Comparison of ENCODE assay signal across 1 cellular context in genomic region chr3:126208618-126209256, GRCh38.
A peak's percentile ranks its signal among the peaks of the same experiment; 100 is the strongest.
TF ChIP-seq lines count a peak whose summit lies in the region.

No MANE protein-coding gene starts in this region.

TF ChIP-seq in HepG2, 621 proteins besides CTCF, POLR2A, EP300 and RAD21:
- TF ChIP-seq, protein P1, sequence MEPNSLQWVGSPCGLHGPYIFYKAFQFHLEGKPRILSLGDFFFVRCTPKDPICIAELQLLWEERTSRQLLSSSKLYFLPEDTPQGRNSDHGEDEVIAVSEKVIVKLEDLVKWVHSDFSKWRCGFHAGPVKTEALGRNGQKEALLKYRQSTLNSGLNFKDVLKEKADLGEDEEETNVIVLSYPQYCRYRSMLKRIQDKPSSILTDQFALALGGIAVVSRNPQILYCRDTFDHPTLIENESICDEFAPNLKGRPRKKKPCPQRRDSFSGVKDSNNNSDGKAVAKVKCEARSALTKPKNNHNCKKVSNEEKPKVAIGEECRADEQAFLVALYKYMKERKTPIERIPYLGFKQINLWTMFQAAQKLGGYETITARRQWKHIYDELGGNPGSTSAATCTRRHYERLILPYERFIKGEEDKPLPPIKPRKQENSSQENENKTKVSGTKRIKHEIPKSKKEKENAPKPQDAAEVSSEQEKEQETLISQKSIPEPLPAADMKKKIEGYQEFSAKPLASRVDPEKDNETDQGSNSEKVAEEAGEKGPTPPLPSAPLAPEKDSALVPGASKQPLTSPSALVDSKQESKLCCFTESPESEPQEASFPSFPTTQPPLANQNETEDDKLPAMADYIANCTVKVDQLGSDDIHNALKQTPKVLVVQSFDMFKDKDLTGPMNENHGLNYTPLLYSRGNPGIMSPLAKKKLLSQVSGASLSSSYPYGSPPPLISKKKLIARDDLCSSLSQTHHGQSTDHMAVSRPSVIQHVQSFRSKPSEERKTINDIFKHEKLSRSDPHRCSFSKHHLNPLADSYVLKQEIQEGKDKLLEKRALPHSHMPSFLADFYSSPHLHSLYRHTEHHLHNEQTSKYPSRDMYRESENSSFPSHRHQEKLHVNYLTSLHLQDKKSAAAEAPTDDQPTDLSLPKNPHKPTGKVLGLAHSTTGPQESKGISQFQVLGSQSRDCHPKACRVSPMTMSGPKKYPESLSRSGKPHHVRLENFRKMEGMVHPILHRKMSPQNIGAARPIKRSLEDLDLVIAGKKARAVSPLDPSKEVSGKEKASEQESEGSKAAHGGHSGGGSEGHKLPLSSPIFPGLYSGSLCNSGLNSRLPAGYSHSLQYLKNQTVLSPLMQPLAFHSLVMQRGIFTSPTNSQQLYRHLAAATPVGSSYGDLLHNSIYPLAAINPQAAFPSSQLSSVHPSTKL (CRISPR knock-in tag; IDR thresholded peaks at IDR 0.05), result peak; percentile 17; the same call in 1 of the 2 replicates
- TF ChIP-seq GABPB1 (CRISPR knock-in tag; IDR thresholded peaks at IDR 0.05) (peak; percentile 73), GABPA (IDR thresholded peaks at IDR 0.05; ENCODE audit: low read depth, low read length) (no peak), GABPA (CRISPR knock-in tag; IDR thresholded peaks at IDR 0.05; ENCODE audit: low read depth) (peak; percentile 82), ETV5 (CRISPR knock-in tag; IDR thresholded peaks at IDR 0.05; ENCODE audit: borderline replicate concordance) (peak; percentile 13; the same call in 1 of the 2 replicates), FOSL1 (CRISPR knock-in tag; IDR thresholded peaks at IDR 0.05; ENCODE audit: borderline replicate concordance) (no peak), MAFK (conservative IDR thresholded peaks at IDR 0.05 in 1 of 2, IDR thresholded peaks at IDR 0.05 in 1 of 2; ENCODE audit: low read length in 2 of 2) (0 out of 4 replicates have a peak, but pooled peaks of 1 of the 2 experiments have one; percentile 12), NFYB (CRISPR knock-in tag; IDR thresholded peaks at IDR 0.05) (peak; percentile 31; the same call in 1 of the 2 replicates), ZNF570 (CRISPR knock-in tag; IDR thresholded peaks at IDR 0.05; ENCODE audit: borderline replicate concordance) (no peak), SAP130 (CRISPR knock-in tag; IDR thresholded peaks at IDR 0.05; ENCODE audit: low read depth) (peak; percentile 53; the same call in 1 of the 2 replicates), ZNF432 (CRISPR knock-in tag; IDR thresholded peaks at IDR 0.05; ENCODE audit: borderline replicate concordance) (no peak), ELF3 (CRISPR knock-in tag; IDR thresholded peaks at IDR 0.05) (0 out of 2 replicates have a peak, but pooled peaks have one; percentile 18), FOSL2 (CRISPR knock-in tag; IDR thresholded peaks at IDR 0.05) (peak; percentile 88), NFE2L2 (IDR thresholded peaks at IDR 0.05; ENCODE audit: low read length) (peak; percentile 76)
- TF ChIP-seq, protein P2, sequence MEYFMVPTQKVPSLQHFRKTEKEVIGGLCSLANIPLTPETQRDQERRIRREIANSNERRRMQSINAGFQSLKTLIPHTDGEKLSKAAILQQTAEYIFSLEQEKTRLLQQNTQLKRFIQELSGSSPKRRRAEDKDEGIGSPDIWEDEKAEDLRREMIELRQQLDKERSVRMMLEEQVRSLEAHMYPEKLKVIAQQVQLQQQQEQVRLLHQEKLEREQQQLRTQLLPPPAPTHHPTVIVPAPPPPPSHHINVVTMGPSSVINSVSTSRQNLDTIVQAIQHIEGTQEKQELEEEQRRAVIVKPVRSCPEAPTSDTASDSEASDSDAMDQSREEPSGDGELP (IDR thresholded peaks at IDR 0.05; ENCODE audit: borderline replicate concordance, low read depth), result peak; percentile 89
